In the genomic region with DNA sequence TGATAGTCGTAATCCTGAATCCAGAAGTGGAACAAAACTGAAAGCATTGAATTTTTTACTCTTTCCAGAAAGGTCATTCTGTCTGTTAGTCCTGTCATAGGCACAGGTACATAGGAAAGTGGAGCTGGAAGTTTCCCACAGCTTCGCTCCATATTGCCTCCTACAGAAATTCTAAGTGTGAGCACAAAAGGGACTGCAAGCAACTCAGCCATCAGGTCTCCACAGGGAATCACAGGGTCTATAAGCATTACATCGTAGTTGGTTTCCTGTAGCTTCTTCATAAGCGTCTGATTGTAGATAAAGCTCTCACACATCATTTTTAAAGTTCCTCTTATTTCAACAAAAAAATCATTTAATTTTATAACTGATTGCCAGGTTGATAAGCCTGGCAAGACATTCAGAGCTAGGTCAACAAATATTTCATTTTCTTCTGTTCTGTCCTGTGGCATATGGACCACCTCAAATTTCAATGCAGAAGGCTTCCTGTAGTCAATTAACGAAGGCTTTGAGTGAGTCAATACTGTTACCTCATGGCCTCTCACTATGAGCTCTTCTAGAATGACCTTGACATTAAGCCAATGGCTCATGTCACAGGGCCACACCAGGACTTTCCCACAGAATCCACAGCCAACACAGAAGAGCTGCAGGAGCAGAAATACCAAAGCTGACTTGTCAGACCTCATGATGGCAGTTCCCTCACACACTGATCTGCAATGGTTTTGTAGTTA, we compare ENCODE assay signal across 1 cellular context.
TF ChIP-seq lines count a peak whose summit lies in the region.

TSS of gene UGT2A3 (minus strand) at position 727 of the 728 bp plus-strand sequence. CDS start at position 683, 44 bp downstream.

TF ChIP-seq in HepG2, 621 proteins besides CTCF, POLR2A, EP300 and RAD21 (continued from another document and continues in another):
- TF ChIP-seq TFAP4 (IDR thresholded peaks at IDR 0.05; ENCODE audit: borderline replicate concordance, low read depth) (peak; percentile 50; the same call in 1 of the 2 replicates), PRMT3 (CRISPR knock-in tag; IDR thresholded peaks at IDR 0.05; ENCODE audit: borderline replicate concordance, low read depth) (no peak), NFYC (CRISPR knock-in tag; IDR thresholded peaks at IDR 0.05) (no peak), STAT5B (CRISPR knock-in tag; IDR thresholded peaks at IDR 0.05) (0 out of 2 replicates have a peak, but pooled peaks have one; percentile 53), ZNF451 (CRISPR knock-in tag; IDR thresholded peaks at IDR 0.05) (no peak), ZNF841 (CRISPR knock-in tag; IDR thresholded peaks at IDR 0.05; ENCODE audit: borderline replicate concordance) (no peak), KAT2B (IDR thresholded peaks at IDR 0.05; ENCODE audit: borderline replicate concordance, low read depth, low read length) (no peak), GATA4 (IDR thresholded peaks at IDR 0.05; ENCODE audit: borderline replicate concordance, low read depth) (peak; percentile 26; the same call in 1 of the 2 replicates), KDM2A (CRISPR knock-in tag; IDR thresholded peaks at IDR 0.05; ENCODE audit: borderline replicate concordance, low read depth) (no peak), MED8 (CRISPR knock-in tag; IDR thresholded peaks at IDR 0.05; ENCODE audit: insufficient replicate concordance) (peak; percentile 87), ZIK1 (CRISPR knock-in tag; IDR thresholded peaks at IDR 0.05; ENCODE audit: borderline replicate concordance, low read depth) (no peak), ATAD3A (CRISPR knock-in tag; IDR thresholded peaks at IDR 0.05) (no peak), FOXO1 (CRISPR knock-in tag; IDR thresholded peaks at IDR 0.05) (peak; percentile 69; the same call in 1 of the 2 replicates), NFYB (CRISPR knock-in tag; IDR thresholded peaks at IDR 0.05) (no peak), PCBP1 (IDR thresholded peaks at IDR 0.05; ENCODE audit: borderline replicate concordance, low read depth, low read length) (no peak), HOXA7 (CRISPR knock-in tag; IDR thresholded peaks at IDR 0.05) (no peak), ZNF30 (CRISPR knock-in tag; IDR thresholded peaks at IDR 0.05) (no peak), ZNF331 (CRISPR knock-in tag; IDR thresholded peaks at IDR 0.05) (peak; percentile 70; the same call in 1 of the 2 replicates), NFKBIZ (CRISPR knock-in tag; IDR thresholded peaks at IDR 0.05) (peak; percentile 66; the same call in 1 of the 2 replicates), GATAD2A (CRISPR knock-in tag; IDR thresholded peaks at IDR 0.05) (peak; percentile 97), ZNF253 (CRISPR knock-in tag; IDR thresholded peaks at IDR 0.05; ENCODE audit: borderline replicate concordance) (no peak), KLF6 (CRISPR knock-in tag; IDR thresholded peaks at IDR 0.05) (no peak), ZNF781 (CRISPR knock-in tag; IDR thresholded peaks at IDR 0.05; ENCODE audit: borderline replicate concordance, not compliant biosample characterization) (no peak), ZNF670 (CRISPR knock-in tag; IDR thresholded peaks at IDR 0.05; ENCODE audit: borderline replicate concordance) (no peak), FOXP1 (IDR thresholded peaks at IDR 0.05) (no peak), FOXP1 (CRISPR knock-in tag; IDR thresholded peaks at IDR 0.05) (peak; percentile 69), FOXP4 (CRISPR knock-in tag; IDR thresholded peaks at IDR 0.05) (peak; percentile 88), ZSCAN5A (CRISPR knock-in tag; IDR thresholded peaks at IDR 0.05; ENCODE audit: borderline replicate concordance) (peak; percentile 43; the same call in 1 of the 2 replicates), NCOR1 (IDR thresholded peaks at IDR 0.05; ENCODE audit: borderline replicate concordance, low read length) (peak; percentile 60; the same call in 1 of the 2 replicates), ZNF17 (CRISPR knock-in tag; IDR thresholded peaks at IDR 0.05) (no peak), ZNF34 (CRISPR knock-in tag; IDR thresholded peaks at IDR 0.05; ENCODE audit: borderline replicate concordance) (no peak), ZNF143 (CRISPR knock-in tag; IDR thresholded peaks at IDR 0.05) (no peak), MXD4 (CRISPR knock-in tag; IDR thresholded peaks at IDR 0.05) (no peak; the same call in 1 of the 2 replicates), RCOR2 (CRISPR knock-in tag; IDR thresholded peaks at IDR 0.05) (peak; percentile 59; the same call in 1 of the 2 replicates), ZNF280B (CRISPR knock-in tag; IDR thresholded peaks at IDR 0.05; ENCODE audit: borderline replicate concordance) (no peak), HNRNPH1 (optimal IDR thresholded peaks at IDR 0.05; ENCODE audit: low read depth, low read length) (no peak), ZNF441 (CRISPR knock-in tag; IDR thresholded peaks at IDR 0.05; ENCODE audit: borderline replicate concordance) (peak; percentile 48; the same call in 1 of the 2 replicates)
- TF ChIP-seq, protein P1, sequence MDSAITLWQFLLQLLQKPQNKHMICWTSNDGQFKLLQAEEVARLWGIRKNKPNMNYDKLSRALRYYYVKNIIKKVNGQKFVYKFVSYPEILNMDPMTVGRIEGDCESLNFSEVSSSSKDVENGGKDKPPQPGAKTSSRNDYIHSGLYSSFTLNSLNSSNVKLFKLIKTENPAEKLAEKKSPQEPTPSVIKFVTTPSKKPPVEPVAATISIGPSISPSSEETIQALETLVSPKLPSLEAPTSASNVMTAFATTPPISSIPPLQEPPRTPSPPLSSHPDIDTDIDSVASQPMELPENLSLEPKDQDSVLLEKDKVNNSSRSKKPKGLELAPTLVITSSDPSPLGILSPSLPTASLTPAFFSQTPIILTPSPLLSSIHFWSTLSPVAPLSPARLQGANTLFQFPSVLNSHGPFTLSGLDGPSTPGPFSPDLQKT (CRISPR knock-in tag; IDR thresholded peaks at IDR 0.05; ENCODE audit: borderline replicate concordance): no peak
- TF ChIP-seq, protein P2, sequence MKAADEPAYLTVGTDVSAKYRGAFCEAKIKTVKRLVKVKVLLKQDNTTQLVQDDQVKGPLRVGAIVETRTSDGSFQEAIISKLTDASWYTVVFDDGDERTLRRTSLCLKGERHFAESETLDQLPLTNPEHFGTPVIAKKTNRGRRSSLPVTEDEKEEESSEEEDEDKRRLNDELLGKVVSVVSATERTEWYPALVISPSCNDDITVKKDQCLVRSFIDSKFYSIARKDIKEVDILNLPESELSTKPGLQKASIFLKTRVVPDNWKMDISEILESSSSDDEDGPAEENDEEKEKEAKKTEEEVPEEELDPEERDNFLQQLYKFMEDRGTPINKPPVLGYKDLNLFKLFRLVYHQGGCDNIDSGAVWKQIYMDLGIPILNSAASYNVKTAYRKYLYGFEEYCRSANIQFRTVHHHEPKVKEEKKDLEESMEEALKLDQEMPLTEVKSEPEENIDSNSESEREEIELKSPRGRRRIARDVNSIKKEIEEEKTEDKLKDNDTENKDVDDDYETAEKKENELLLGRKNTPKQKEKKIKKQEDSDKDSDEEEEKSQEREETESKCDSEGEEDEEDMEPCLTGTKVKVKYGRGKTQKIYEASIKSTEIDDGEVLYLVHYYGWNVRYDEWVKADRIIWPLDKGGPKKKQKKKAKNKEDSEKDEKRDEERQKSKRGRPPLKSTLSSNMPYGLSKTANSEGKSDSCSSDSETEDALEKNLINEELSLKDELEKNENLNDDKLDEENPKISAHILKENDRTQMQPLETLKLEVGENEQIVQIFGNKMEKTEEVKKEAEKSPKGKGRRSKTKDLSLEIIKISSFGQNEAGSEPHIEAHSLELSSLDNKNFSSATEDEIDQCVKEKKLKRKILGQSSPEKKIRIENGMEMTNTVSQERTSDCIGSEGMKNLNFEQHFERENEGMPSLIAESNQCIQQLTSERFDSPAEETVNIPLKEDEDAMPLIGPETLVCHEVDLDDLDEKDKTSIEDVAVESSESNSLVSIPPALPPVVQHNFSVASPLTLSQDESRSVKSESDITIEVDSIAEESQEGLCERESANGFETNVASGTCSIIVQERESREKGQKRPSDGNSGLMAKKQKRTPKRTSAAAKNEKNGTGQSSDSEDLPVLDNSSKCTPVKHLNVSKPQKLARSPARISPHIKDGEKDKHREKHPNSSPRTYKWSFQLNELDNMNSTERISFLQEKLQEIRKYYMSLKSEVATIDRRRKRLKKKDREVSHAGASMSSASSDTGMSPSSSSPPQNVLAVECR (CRISPR knock-in tag; IDR thresholded peaks at IDR 0.05; ENCODE audit: borderline replicate concordance): peak; percentile 58; the same call in 1 of the 2 replicates
- TF ChIP-seq, protein P3, sequence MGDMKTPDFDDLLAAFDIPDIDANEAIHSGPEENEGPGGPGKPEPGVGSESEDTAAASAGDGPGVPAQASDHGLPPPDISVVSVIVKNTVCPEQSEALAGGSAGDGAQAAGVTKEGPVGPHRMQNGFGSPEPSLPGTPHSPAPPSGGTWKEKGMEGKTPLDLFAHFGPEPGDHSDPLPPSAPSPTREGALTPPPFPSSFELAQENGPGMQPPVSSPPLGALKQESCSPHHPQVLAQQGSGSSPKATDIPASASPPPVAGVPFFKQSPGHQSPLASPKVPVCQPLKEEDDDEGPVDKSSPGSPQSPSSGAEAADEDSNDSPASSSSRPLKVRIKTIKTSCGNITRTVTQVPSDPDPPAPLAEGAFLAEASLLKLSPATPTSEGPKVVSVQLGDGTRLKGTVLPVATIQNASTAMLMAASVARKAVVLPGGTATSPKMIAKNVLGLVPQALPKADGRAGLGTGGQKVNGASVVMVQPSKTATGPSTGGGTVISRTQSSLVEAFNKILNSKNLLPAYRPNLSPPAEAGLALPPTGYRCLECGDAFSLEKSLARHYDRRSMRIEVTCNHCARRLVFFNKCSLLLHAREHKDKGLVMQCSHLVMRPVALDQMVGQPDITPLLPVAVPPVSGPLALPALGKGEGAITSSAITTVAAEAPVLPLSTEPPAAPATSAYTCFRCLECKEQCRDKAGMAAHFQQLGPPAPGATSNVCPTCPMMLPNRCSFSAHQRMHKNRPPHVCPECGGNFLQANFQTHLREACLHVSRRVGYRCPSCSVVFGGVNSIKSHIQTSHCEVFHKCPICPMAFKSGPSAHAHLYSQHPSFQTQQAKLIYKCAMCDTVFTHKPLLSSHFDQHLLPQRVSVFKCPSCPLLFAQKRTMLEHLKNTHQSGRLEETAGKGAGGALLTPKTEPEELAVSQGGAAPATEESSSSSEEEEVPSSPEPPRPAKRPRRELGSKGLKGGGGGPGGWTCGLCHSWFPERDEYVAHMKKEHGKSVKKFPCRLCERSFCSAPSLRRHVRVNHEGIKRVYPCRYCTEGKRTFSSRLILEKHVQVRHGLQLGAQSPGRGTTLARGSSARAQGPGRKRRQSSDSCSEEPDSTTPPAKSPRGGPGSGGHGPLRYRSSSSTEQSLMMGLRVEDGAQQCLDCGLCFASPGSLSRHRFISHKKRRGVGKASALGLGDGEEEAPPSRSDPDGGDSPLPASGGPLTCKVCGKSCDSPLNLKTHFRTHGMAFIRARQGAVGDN (CRISPR knock-in tag; IDR thresholded peaks at IDR 0.05): no peak
